ENCODE assay signal across 33 cellular contexts in the genomic region with DNA sequence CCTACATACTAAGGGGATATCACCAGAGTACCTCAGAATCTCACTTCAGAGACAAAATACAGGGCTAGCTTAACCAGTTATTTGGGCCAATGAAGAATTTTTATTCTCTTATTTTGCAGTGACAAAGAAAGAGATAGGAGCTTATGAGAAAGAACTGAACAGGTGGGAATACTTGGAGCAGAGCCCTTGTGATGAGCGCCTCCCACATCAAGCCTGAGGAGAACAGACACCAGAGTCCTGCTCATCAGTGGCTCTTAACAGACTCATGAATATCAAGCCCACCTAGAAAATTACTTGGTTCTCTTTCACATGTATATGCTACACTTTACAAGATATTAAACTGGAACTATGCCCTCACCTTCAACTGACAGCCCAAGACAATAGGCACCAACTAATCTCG.
"Had no signal": no experiment of that assay in that cellular context is flagged by ENCODE, and none has a peak within 500 bp of the region (broad histone marks: within the 10 kb centered on the region; RNA-seq: fewer than 3 reads in every experiment).

No MANE protein-coding gene starts in this region.

- ATAC-seq: activated naive CD4-positive, alpha-beta T cell treated with anti-CD3 and anti-CD28 coated beads, Interleukin-2, amount 50 U/mL, for 72 hours; activated naive CD8-positive, alpha-beta T cell treated with anti-CD3 and anti-CD28 coated beads, Interleukin-2, amount 50 U/mL, for 24 hours; activated T-cell treated with anti-CD3 and anti-CD28 coated beads, Interleukin-2, amount 50 U/mL, for 4 hours; activated T-cell treated with anti-CD3 and anti-CD28 coated beads, Interleukin-2, amount 50 U/mL, for 72 hours; activated T-helper 17 cell treated with anti-CD3 and anti-CD28 coated beads, Interleukin-2, amount 50 U/mL, for 72 hours; body of pancreas had no signal

- H3K36me3 ChIP-seq: adrenal gland, ascending aorta, brain microvascular endothelial cell, breast epithelium, cardiac muscle cell had no signal

- H3K9me3 ChIP-seq: adrenal gland, ascending aorta, body of pancreas, breast epithelium had no signal

- H3K27me3 ChIP-seq: adrenal gland, ascending aorta, body of pancreas, brain microvascular endothelial cell, breast epithelium, cardiac muscle cell had no signal

- H3K4me1 ChIP-seq: adrenal gland, ascending aorta, body of pancreas, breast epithelium had no signal

- FAIRE-seq: astrocyte, bronchial epithelial cell, colon had no signal

- H3K27ac ChIP-seq: adrenal gland, ascending aorta, body of pancreas, brain microvascular endothelial cell, breast epithelium, cardiac muscle cell had no signal

- H3K4me3 ChIP-seq: adrenal gland, ascending aorta, body of pancreas, breast epithelium, cardiac muscle cell had no signal

- DNase-seq: activated effector memory CD4-positive, alpha-beta T cell treated with anti-CD3 and anti-CD28 coated beads, Interleukin-2, amount 50 U/mL, for 16 hours; activated effector memory CD4-positive, alpha-beta T cell treated with Interleukin-2 at 50 U/mL for 16 hours; activated gamma-delta T cell; activated gamma-delta T cell treated with Interleukin-2 at 50 U/mL for 16 hours; activated naive CD4-positive, alpha-beta T cell; activated naive CD4-positive, alpha-beta T cell treated with anti-CD3 and anti-CD28 coated beads for 36 hours; activated naive CD4-positive, alpha-beta T cell treated with anti-CD3 and anti-CD28 coated beads, Interleukin-2, amount 10 ng/mL, durations not matched to agents 7 days and 5 days; activated naive CD4-positive, alpha-beta T cell treated with anti-CD3 and anti-CD28 coated beads, Interleukin-2, amount 50 U/mL, for 16 hours; activated naive CD4-positive, alpha-beta T cell treated with Interleukin-2 at 50 U/mL for 16 hours; activated naive CD8-positive, alpha-beta T cell treated with anti-CD3 and anti-CD28 coated beads for 36 hours; activated naive CD8-positive, alpha-beta T cell treated with anti-CD3 and anti-CD28 coated beads, Interleukin-2, amount 10 ng/mL, durations not matched to agents 7 days and 5 days; activated naive CD8-positive, alpha-beta T cell treated with anti-CD3 and anti-CD28 coated beads, Interleukin-2, amount 50 U/mL, for 24 hours; activated T-cell treated with anti-CD3 and anti-CD28 coated beads, Interleukin-2, amount 50 U/mL, for 1 hour; activated T-cell treated with anti-CD3 and anti-CD28 coated beads, Interleukin-2, amount 50 U/mL, for 24 hours; activated T-cell treated with anti-CD3 and anti-CD28 coated beads, Interleukin-2, amount 50 U/mL, for 4 hours; activated T-cell treated with anti-CD3 and anti-CD28 coated beads, Interleukin-2, amount 50 U/mL, for 48 hours; activated T-cell treated with anti-CD3 and anti-CD28 coated beads, Interleukin-2, amount 50 U/mL, for 72 hours; adrenal gland; amniotic stem cell; amygdala; anterior cingulate cortex; aorta; body of pancreas; brain microvascular endothelial cell; central memory CD4-positive, alpha-beta T cell had no signal
